ENCODE assay signal across 24 cellular contexts in genomic region chr2:19677215-19677777, GRCh38.
"Had no signal": no experiment of that assay in that cellular context is flagged by ENCODE, and none has a peak within 500 bp of the region (broad histone marks: within the 10 kb centered on the region; RNA-seq: fewer than 3 reads in every experiment).

No MANE protein-coding gene starts in this region.

- FAIRE-seq: endothelial cell of umbilical vein, kidney had no signal

- H3K27ac ChIP-seq: colonic mucosa, hepatocyte, parathyroid adenoma, prostate gland, right lobe of liver, spleen, suprapubic skin, tibial nerve had no signal

- ATAC-seq: left colon had no signal

- H3K4me3 ChIP-seq: colonic mucosa, hepatocyte, lung, prostate gland, right lobe of liver, spleen, suprapubic skin, tibial nerve had no signal

- H3K27ac Mint-ChIP-seq: endodermal cell, natural killer cell had no signal

- H3K4me3 Mint-ChIP-seq: endodermal cell, natural killer cell, neural crest cell had no signal

- H3K36me3 ChIP-seq: colonic mucosa, prostate gland, right lobe of liver, spleen, suprapubic skin, tibial nerve had no signal

- H3K9me3 ChIP-seq: colonic mucosa, prostate gland, right lobe of liver, spleen, suprapubic skin, tibial nerve had no signal

- H3K4me1 ChIP-seq: colonic mucosa, parathyroid adenoma, prostate gland, spleen had no signal

- H3K36me3 Mint-ChIP-seq: natural killer cell had no signal

- DNase-seq: caudate nucleus; colonic mucosa; effector CD4-positive, alpha-beta T cell; erythroblast; foreskin melanocyte; head of caudate nucleus; kidney; left colon; natural killer cell; spleen; stimulated activated CD4-positive, alpha-beta T cell treated with anti-CD3 and anti-CD28 coated beads, Interleukin-15, amount 100 ng/mL, for 24 hours; stimulated activated CD4-positive, alpha-beta T cell treated with anti-CD3 and anti-CD28 coated beads, Interleukin-1b, Interleukin-23, amount 100 ng/mL, for 48 hours; stimulated activated CD4-positive, alpha-beta T cell treated with anti-CD3 and anti-CD28 coated beads, Interleukin-4, amount 100 ng/mL, for 4 hours; stimulated activated naive CD4-positive, alpha-beta T cell had no signal

- H3K9me3 Mint-ChIP-seq: endodermal cell, natural killer cell, neural crest cell had no signal

- H3K4me1 Mint-ChIP-seq: endodermal cell, natural killer cell had no signal

- H3K27me3 ChIP-seq: colonic mucosa, hepatocyte, right lobe of liver, tibial nerve had no signal
